ENCODE assay signal across 15 cellular contexts in genomic region chr3:101531473-101532086, GRCh38. TPM values are rescaled to one million over a fixed set of nuclear protein-coding genes. Genes with fewer than 3 reads are reported as not detected.
DNase-seq lines count a peak whose midpoint lies in the region; ATAC-seq and TF ChIP-seq lines count a peak whose summit lies in the region.
"Had no signal": no experiment of that assay in that cellular context is flagged by ENCODE, and none has a peak within 500 bp of the region (broad histone marks: within the 10 kb centered on the region; RNA-seq: fewer than 3 reads in every experiment).

No MANE protein-coding gene starts in this region.

- H3K36me3 Mint-ChIP-seq in activated CD4-positive, alpha-beta T cell treated with anti-CD3 and anti-CD28 coated beads, Interleukin-2, amount 10 ng/mL, durations not matched to agents 7 days and 5 days (ENCODE audit: low read depth) = peaks cover 19% of the 10 kb centered on the region
- H3K36me3 Mint-ChIP-seq in activated naive CD8-positive, alpha-beta T cell treated with anti-CD3 and anti-CD28 coated beads, Interleukin-2, amount 10 ng/mL, durations not matched to agents 7 days and 5 days = peaks cover 13% of the 10 kb centered on the region

- no peak overlapping the region for H3K4me3 Mint-ChIP-seq in activated CD4-positive, alpha-beta T cell treated with anti-CD3 and anti-CD28 coated beads, Interleukin-2, amount 10 ng/mL, durations not matched to agents 7 days and 5 days
- peak overlapping the region; percentile 7 for H3K4me3 Mint-ChIP-seq in activated naive CD8-positive, alpha-beta T cell treated with anti-CD3 and anti-CD28 coated beads, Interleukin-2, amount 10 ng/mL, durations not matched to agents 7 days and 5 days
- H3K4me3 Mint-ChIP-seq: neural crest cell had no signal

- H3K27ac ChIP-seq in RWPE2 (ENCODE audit: poor library complexity, severe bottlenecking) (peak overlapping the region; percentile 39), SJCRH30 (no peak overlapping the region)
- H3K27ac ChIP-seq: brain microvascular endothelial cell, SJSA1, WERI-Rb-1 had no signal

- no peak for TF ChIP-seq CTCF in RWPE2 (IDR thresholded peaks at IDR 0.05; ENCODE audit: poor library complexity, severe bottlenecking)

- no peaks in the 10 kb centered on the region for H3K9me3 ChIP-seq in RWPE2 (ENCODE audit: severe bottlenecking)
- H3K9me3 ChIP-seq in SJCRH30 (replicated peaks) = no peaks in the 10 kb centered on the region
- H3K9me3 ChIP-seq: SJSA1 had no signal

- H3K27ac Mint-ChIP-seq in activated CD4-positive, alpha-beta T cell treated with anti-CD3 and anti-CD28 coated beads, Interleukin-2, amount 10 ng/mL, durations not matched to agents 7 days and 5 days = peak overlapping the region; percentile 42
- H3K27ac Mint-ChIP-seq in activated naive CD8-positive, alpha-beta T cell treated with anti-CD3 and anti-CD28 coated beads, Interleukin-2, amount 10 ng/mL, durations not matched to agents 7 days and 5 days = peak overlapping the region; percentile 47

- no peaks in the 10 kb centered on the region for H3K27me3 Mint-ChIP-seq in activated CD4-positive, alpha-beta T cell treated with anti-CD3 and anti-CD28 coated beads, Interleukin-2, amount 10 ng/mL, durations not matched to agents 7 days and 5 days
- H3K27me3 Mint-ChIP-seq in activated naive CD8-positive, alpha-beta T cell treated with anti-CD3 and anti-CD28 coated beads, Interleukin-2, amount 10 ng/mL, durations not matched to agents 7 days and 5 days = no peaks in the 10 kb centered on the region

- peaks cover 19% of the 10 kb centered on the region for H3K9me3 Mint-ChIP-seq in activated CD4-positive, alpha-beta T cell treated with anti-CD3 and anti-CD28 coated beads, Interleukin-2, amount 10 ng/mL, durations not matched to agents 7 days and 5 days
- H3K9me3 Mint-ChIP-seq in activated naive CD8-positive, alpha-beta T cell treated with anti-CD3 and anti-CD28 coated beads, Interleukin-2, amount 10 ng/mL, durations not matched to agents 7 days and 5 days = peaks cover 1% of the 10 kb centered on the region

- H3K4me1 ChIP-seq in RWPE2 (ENCODE audit: insufficient read depth, poor library complexity, severe bottlenecking) (peaks cover 27% of the 10 kb centered on the region), SJCRH30 (no peaks in the 10 kb centered on the region)

- CTCF ChIA-PET in activated CD4-positive, alpha-beta T cell treated with anti-CD3 and anti-CD28 coated beads, Interleukin-2, amount 10 ng/mL, durations not matched to agents 7 days and 5 days (lab: Charles Lee) = interaction anchor here (0.6 to 3.4 kb wide), 2 partner anchors 10 to 48 kb away, joined by 3 to 13 read pairs; no protein-coding TSS in a partner anchor

- H3K36me3 ChIP-seq in RWPE2 (ENCODE audit: low read depth) (no peaks in the 10 kb centered on the region), SJCRH30 (no peaks in the 10 kb centered on the region)
- H3K36me3 ChIP-seq: brain microvascular endothelial cell, SJSA1, WERI-Rb-1 had no signal

- H3K4me1 Mint-ChIP-seq in activated CD4-positive, alpha-beta T cell treated with anti-CD3 and anti-CD28 coated beads, Interleukin-2, amount 10 ng/mL, durations not matched to agents 7 days and 5 days = peaks cover 35% of the 10 kb centered on the region
- peaks cover 25% of the 10 kb centered on the region for H3K4me1 Mint-ChIP-seq in activated naive CD8-positive, alpha-beta T cell treated with anti-CD3 and anti-CD28 coated beads, Interleukin-2, amount 10 ng/mL, durations not matched to agents 7 days and 5 days
- H3K4me1 Mint-ChIP-seq: neural crest cell had no signal

- ATAC-seq in RWPE2 (ENCODE audit: low read depth) (no peak), HG03378 (IDR thresholded peaks at IDR 0.05; ENCODE audit: unreplicated experiment) (no peak)
- peak; percentile 79 for ATAC-seq in activated naive CD8-positive, alpha-beta T cell treated with anti-CD3 and anti-CD28 coated beads, Interleukin-2, amount 10 ng/mL, durations not matched to agents 7 days and 5 days (ENCODE audit: low read depth)
- ATAC-seq: right cardiac atrium had no signal

- peak; percentile 29 for DNase-seq in activated CD4-positive, alpha-beta T cell treated with anti-CD3 and anti-CD28 coated beads, Interleukin-2, amount 10 ng/mL, durations not matched to agents 7 days and 5 days
- DNase-seq in activated CD4-positive, alpha-beta T cell treated with anti-CD3 and anti-CD28 coated beads, Interleukin-2, amount 50 U/mL, for 4 hours = no peak
- DNase-seq in RWPE2 (ENCODE audit: low spot score) (no peak), renal cortical epithelial cell (ENCODE audit: low read depth) (peak; percentile 11), SJCRH30 (no peak), NCI-H1930 (lab: John Stamatoyannopoulos, UW) (no peak)
- no peak for DNase-seq in activated naive CD8-positive, alpha-beta T cell treated with anti-CD3 and anti-CD28 coated beads, Interleukin-2, amount 10 ng/mL, durations not matched to agents 7 days and 5 days
- DNase-seq: brain microvascular endothelial cell; NCI-H1105; right cardiac atrium; stimulated activated CD4-positive, alpha-beta T cell treated with anti-CD3 and anti-CD28 coated beads, Interleukin-4, amount 100 ng/mL, for 24 hours; WERI-Rb-1 had no signal

- H3K4me3 ChIP-seq in RWPE2 (ENCODE audit: severe bottlenecking) (no peak overlapping the region), SJCRH30 (no peak overlapping the region)
- H3K4me3 ChIP-seq: SJSA1 had no signal

- POLR2A ChIA-PET in activated CD4-positive, alpha-beta T cell treated with anti-CD3 and anti-CD28 coated beads, Interleukin-2, amount 10 ng/mL, durations not matched to agents 7 days and 5 days (lab: Charles Lee) = no interaction called here
- POLR2A ChIA-PET in activated naive CD8-positive, alpha-beta T cell treated with anti-CD3 and anti-CD28 coated beads, Interleukin-2, amount 10 ng/mL, durations not matched to agents 7 days and 5 days (lab: Charles Lee) = no interaction called here

- no peaks in the 10 kb centered on the region for H3K27me3 ChIP-seq in RWPE2 (ENCODE audit: insufficient read depth, poor library complexity, severe bottlenecking)
- H3K27me3 ChIP-seq in SJCRH30 = no peaks in the 10 kb centered on the region; the same call in 1 of the 2 replicates
- H3K27me3 ChIP-seq: brain microvascular endothelial cell, SJSA1 had no signal

RNA-seq across cellular contexts. Expression of gene SENP7, which starts 18.6 kb away (rescaled TPM):
- 10 to 100 TPM; 32.1 to 34.2 TPM for total RNA-seq in activated CD4-positive, alpha-beta T cell treated with anti-CD3 and anti-CD28 coated beads, Interleukin-2, amount 10 ng/mL, durations not matched to agents 7 days and 5 days
- total RNA-seq in activated naive CD8-positive, alpha-beta T cell treated with anti-CD3 and anti-CD28 coated beads, Interleukin-2, amount 10 ng/mL, durations not matched to agents 7 days and 5 days = 10 to 100 TPM; 42.5 to 47.6 TPM
- total RNA-seq in renal cortical epithelial cell = 11.1 and 16.4 TPM in 2 replicates
- 23.3 and 28.3 TPM in 2 replicates for total RNA-seq in SJCRH30 (2014; rRNA removed; shearing (Covaris generic))

RNA-seq across cellular contexts. Expression of gene TRMT10C, which starts 30.1 kb away (rescaled TPM):
- 10 to 100 TPM; 26.4 to 31.7 TPM for total RNA-seq in activated CD4-positive, alpha-beta T cell treated with anti-CD3 and anti-CD28 coated beads, Interleukin-2, amount 10 ng/mL, durations not matched to agents 7 days and 5 days
- 10 to 100 TPM; 22.8 to 23.9 TPM for total RNA-seq in activated naive CD8-positive, alpha-beta T cell treated with anti-CD3 and anti-CD28 coated beads, Interleukin-2, amount 10 ng/mL, durations not matched to agents 7 days and 5 days
- total RNA-seq in renal cortical epithelial cell = 39.6 and 61.0 TPM in 2 replicates
- 76.7 and 88.6 TPM in 2 replicates for total RNA-seq in SJCRH30 (2014; rRNA removed; shearing (Covaris generic))

RNA-seq across cellular contexts. Expression of gene PCNP, which starts 42.4 kb away (rescaled TPM):
- total RNA-seq in activated CD4-positive, alpha-beta T cell treated with anti-CD3 and anti-CD28 coated beads, Interleukin-2, amount 10 ng/mL, durations not matched to agents 7 days and 5 days = 100 to 1,000 TPM; 169 to 191 TPM
- 100 to 1,000 TPM; 167 to 173 TPM for total RNA-seq in activated naive CD8-positive, alpha-beta T cell treated with anti-CD3 and anti-CD28 coated beads, Interleukin-2, amount 10 ng/mL, durations not matched to agents 7 days and 5 days
- 88.9 and 148 TPM in 2 replicates for total RNA-seq in renal cortical epithelial cell
- total RNA-seq in SJCRH30 (2014; rRNA removed; shearing (Covaris generic)) = 157 and 182 TPM in 2 replicates

Comparison
In these comparisons a context has a peak if more than half of its experiments do, and no peak if none do; other contexts are left out.
1. DNase-seq: peak in activated CD4-positive, alpha-beta T cell treated with anti-CD3 and anti-CD28 coated beads, Interleukin-2, amount 10 ng/mL, durations not matched to agents 7 days and 5 days (single experiment) and renal cortical epithelial cell (single experiment); none in activated CD4-positive, alpha-beta T cell treated with anti-CD3 and anti-CD28 coated beads, Interleukin-2, amount 50 U/mL, for 4 hours (0 of 2), RWPE2 (single experiment), activated naive CD8-positive, alpha-beta T cell treated with anti-CD3 and anti-CD28 coated beads, Interleukin-2, amount 10 ng/mL, durations not matched to agents 7 days and 5 days (single experiment), SJCRH30 (0 of 2) and NCI-H1930 (0 of 2).